In genomic region chr20:62859721-62860120, GRCh38 we compare ENCODE assay signal across 11 cellular contexts. TPM values are rescaled to one million over a fixed set of nuclear protein-coding genes. Genes with fewer than 3 reads are reported as not detected.
DNase-seq lines count a peak whose midpoint lies in the region; ATAC-seq and TF ChIP-seq lines count a peak whose summit lies in the region.
"Had no signal": no experiment of that assay in that cellular context is flagged by ENCODE, and none has a peak within 500 bp of the region (broad histone marks: within the 10 kb centered on the region; RNA-seq: fewer than 3 reads in every experiment).

No MANE protein-coding gene starts in this region.

- H4K20me1 ChIP-seq in hepatocyte (ENCODE audit: insufficient read depth, poor library complexity, severe bottlenecking): peaks cover 3% of the 10 kb centered on the region

- H3K9me2 ChIP-seq in hepatocyte (replicated peaks; ENCODE audit: insufficient read depth): no peaks in the 10 kb centered on the region

- TF ChIP-seq CTCF in activated B cell treated with CpG ODN at 0.5 μM for 24 hours (IDR thresholded peaks at IDR 0.05) (no peak), hepatocyte (IDR thresholded peaks at IDR 0.05; ENCODE audit: poor library complexity) (no peak), type B pancreatic cell (conservative IDR thresholded peaks at IDR 0.05) (no peak), body of pancreas (IDR thresholded peaks at IDR 0.05) (no peak), transverse colon (IDR thresholded peaks at IDR 0.05) (no peak)

- CTCF ChIA-PET in activated B cell treated with CpG ODN at 0.5 μM for 24 hours (lab: Charles Lee): no interaction called here

- whole genome bisulfite sequencing in hepatocyte (ENCODE audit: low lambda C conversion rate, missing lambda C conversion rate): 88% methylated on average over 12 of the region's 12 CpGs
- WGBS in body of pancreas, 2 donors: 70% methylated on average over 12 of the region's 12 CpGs
- WGBS in transverse colon (ENCODE audit: low coverage in 1 of 2), 2 donors: 90 to 93% methylated on average over 6 to 12 of the region's 12 CpGs

- in situ Hi-C loops in transverse colon (cut with MboI; ENCODE audit: low pct_ligation_motif_present in 1 of 4, low pct_unique_long_range_greater_than_20kb in 1 of 4, low sequenced_read_pairs in 3 of 4): no loop called here

- no peak for DNase-seq in activated naive CD4-positive, alpha-beta T cell treated with Interleukin-2 at 50 U/mL for 16 hours
- DNase-seq in activated B cell treated with CpG ODN at 0.5 μM for 24 hours: no peak
- DNase-seq in hepatocyte (ENCODE audit: low spot score): no peak
- DNase-seq in type B pancreatic cell (ENCODE audit: extremely low spot score, unreplicated experiment): no peak
- no peak for DNase-seq in body of pancreas
- DNase-seq in transverse colon: no peak
- no peak for DNase-seq in left cardiac atrium
- DNase-seq: GOT3, kidney, sigmoid colon had no signal

- no peaks in the 10 kb centered on the region for H3K36me3 ChIP-seq in hepatocyte (replicated peaks; ENCODE audit: insufficient read depth, low read depth)
- no peaks in the 10 kb centered on the region for H3K36me3 ChIP-seq in body of pancreas (replicated peaks in 1 of 2; ENCODE audit: insufficient read depth in 1 of 2, low read depth in 2 of 2)
- peaks cover 0 to 8% (median 0%) of the 10 kb centered on the region in 4 donors for H3K36me3 ChIP-seq in transverse colon

- H3K27me3 ChIP-seq in hepatocyte (peaks cover 7% of the 10 kb centered on the region), body of pancreas (no peaks in the 10 kb centered on the region), transverse colon (peaks cover 4% of the 10 kb centered on the region)

- H3K9me3 ChIP-seq in hepatocyte (ENCODE audit: low read depth): no peaks in the 10 kb centered on the region
- no peaks in the 10 kb centered on the region for H3K9me3 ChIP-seq in body of pancreas
- H3K9me3 ChIP-seq in transverse colon: no peaks in the 10 kb centered on the region
- H3K9me3 ChIP-seq: sigmoid colon had no signal

- no peak for TF ChIP-seq EP300 in transverse colon (IDR thresholded peaks at IDR 0.05; ENCODE audit: low read depth)

- H3K27ac ChIP-seq in hepatocyte: no peak overlapping the region
- no peak overlapping the region for H3K27ac ChIP-seq in body of pancreas
- H3K27ac ChIP-seq in transverse colon: no peak overlapping the region
- H3K27ac ChIP-seq: sigmoid colon had no signal

- no peak for TF ChIP-seq POLR2A in body of pancreas (IDR thresholded peaks at IDR 0.05)
- TF ChIP-seq POLR2A in transverse colon (IDR thresholded peaks at IDR 0.05): no peak

- no peak for ATAC-seq in activated B cell treated with CpG ODN at 0.5 μM for 24 hours (ENCODE audit: low read depth)
- ATAC-seq in body of pancreas: no peak
- no peak for ATAC-seq in left cardiac atrium

- POLR2A ChIA-PET in activated B cell treated with CpG ODN at 0.5 μM for 24 hours (lab: Charles Lee): interaction anchor here (1.1 to 2.9 kb wide), 6 partner anchors 21 to 236 kb away, joined by 3 to 11 read pairs (median 4); no protein-coding TSS in a partner anchor

- H3K4me1 Mint-ChIP-seq in activated naive CD4-positive, alpha-beta T cell treated with anti-CD3 and anti-CD28 coated beads, Interleukin-2, amount 50 U/mL, for 24 hours: peaks cover 31% of the 10 kb centered on the region
- H3K4me1 Mint-ChIP-seq in activated B cell treated with CpG ODN at 0.5 μM for 24 hours: peaks cover 41% of the 10 kb centered on the region
- peaks cover 20% of the 10 kb centered on the region for H3K4me1 Mint-ChIP-seq in type B pancreatic cell (ENCODE audit: unreplicated experiment)

- H3K4me3 Mint-ChIP-seq in activated naive CD4-positive, alpha-beta T cell treated with anti-CD3 and anti-CD28 coated beads, Interleukin-2, amount 50 U/mL, for 24 hours: peak overlapping the region; percentile 76
- H3K4me3 Mint-ChIP-seq in activated B cell treated with CpG ODN at 0.5 μM for 24 hours (peak overlapping the region; percentile 81), type B pancreatic cell (peak overlapping the region; percentile 85)

- H3K27me3 Mint-ChIP-seq in activated naive CD4-positive, alpha-beta T cell treated with anti-CD3 and anti-CD28 coated beads, Interleukin-2, amount 50 U/mL, for 24 hours: no peaks in the 10 kb centered on the region
- no peaks in the 10 kb centered on the region for H3K27me3 Mint-ChIP-seq in activated B cell treated with CpG ODN at 0.5 μM for 24 hours
- peaks cover 18% of the 10 kb centered on the region for H3K27me3 Mint-ChIP-seq in type B pancreatic cell

- H3K4me1 ChIP-seq in hepatocyte (ENCODE audit: insufficient read depth): peaks cover 19% of the 10 kb centered on the region
- peaks cover 19% of the 10 kb centered on the region for H3K4me1 ChIP-seq in body of pancreas
- H3K4me1 ChIP-seq in transverse colon: peaks cover 7 to 13% (median 9%) of the 10 kb centered on the region in 4 donors

- peaks cover 10% of the 10 kb centered on the region for H3K36me3 Mint-ChIP-seq in activated naive CD4-positive, alpha-beta T cell treated with anti-CD3 and anti-CD28 coated beads, Interleukin-2, amount 50 U/mL, for 24 hours
- H3K36me3 Mint-ChIP-seq in activated B cell treated with CpG ODN at 0.5 μM for 24 hours (ENCODE audit: low read depth) (peaks cover 35% of the 10 kb centered on the region), type B pancreatic cell (peaks cover 21% of the 10 kb centered on the region)

- no peaks in the 10 kb centered on the region for H3K9me3 Mint-ChIP-seq in activated naive CD4-positive, alpha-beta T cell treated with anti-CD3 and anti-CD28 coated beads, Interleukin-2, amount 50 U/mL, for 24 hours
- no peaks in the 10 kb centered on the region for H3K9me3 Mint-ChIP-seq in activated B cell treated with CpG ODN at 0.5 μM for 24 hours
- no peaks in the 10 kb centered on the region for H3K9me3 Mint-ChIP-seq in type B pancreatic cell

- H3K79me2 ChIP-seq in hepatocyte: peaks cover 25% of the 10 kb centered on the region

- H3K4me3 ChIP-seq in hepatocyte (no peak overlapping the region), body of pancreas (no peak overlapping the region), transverse colon (peak overlapping the region in 1 of 4 donors; percentile 50)

- H3K4me2 ChIP-seq in hepatocyte: peak overlapping the region; percentile 91

- intact Hi-C loops in activated B cell treated with CpG ODN at 0.5 μM for 24 hours (cut with micrococcal nuclease): loop anchor here (2.0 to 5.0 kb wide), 3 partner anchors 27 to 68 kb away; partner anchors contain the start of genes DIDO1 and MRGBP
- intact Hi-C loops in body of pancreas (cut with DNase I): no loop called here
- intact Hi-C loops in transverse colon (cut with DNase I; ENCODE audit: low total_unique reads): no loop called here
- intact Hi-C loops in left cardiac atrium (cut with DNase I): no loop called here

- no peak overlapping the region for H3K27ac Mint-ChIP-seq in activated naive CD4-positive, alpha-beta T cell treated with anti-CD3 and anti-CD28 coated beads, Interleukin-2, amount 50 U/mL, for 24 hours
- peak overlapping the region; percentile 70 for H3K27ac Mint-ChIP-seq in activated B cell treated with CpG ODN at 0.5 μM for 24 hours
- no peak overlapping the region for H3K27ac Mint-ChIP-seq in type B pancreatic cell

- H2AFZ ChIP-seq in hepatocyte: no peak overlapping the region

RNA-seq across cellular contexts. Expression of gene TCFL5, which starts 1.9 kb away (rescaled TPM):
- total RNA-seq in activated B cell treated with CpG ODN at 0.5 μM for 24 hours (54.5 and 55.6 TPM in 2 replicates), hepatocyte (9.1 and 9.5 TPM in 2 replicates), type B pancreatic cell (ENCODE audit: low replicate concordance) (6.1 and 11.8 TPM in 2 replicates), body of pancreas (1 to 10 TPM; 2.0 to 7.5 TPM), transverse colon (10 to 100 TPM in 1 of 4 donors, 1 to 10 TPM in 3; 5.2 to 19.9 (median 5.9) TPM), left cardiac atrium (1 to 10 TPM; 6.4 to 8.4 TPM)
- polyA plus RNA-seq in hepatocyte: 8.5 and 10.5 TPM in 2 replicates

RNA-seq across cellular contexts. Expression of gene COL9A3, which starts 42.9 kb away (rescaled TPM):
- total RNA-seq in activated B cell treated with CpG ODN at 0.5 μM for 24 hours (33.2 and 37.6 TPM in 2 replicates), hepatocyte (22.6 and 23.9 TPM in 2 replicates), type B pancreatic cell (ENCODE audit: low replicate concordance) (8.8 and 21.2 TPM in 2 replicates), body of pancreas (10 to 100 TPM; 25.2 to 69.5 TPM), transverse colon (100 to 1,000 TPM in 1 of 4 donors, 10 to 100 TPM in 1, 1 to 10 TPM in 2; 6.0 to 223 (median 8.0) TPM), left cardiac atrium (1 to 10 TPM; 4.0 to 4.7 TPM)
- polyA plus RNA-seq in hepatocyte: 68.1 and 77.0 TPM in 2 replicates

RNA-seq across cellular contexts. Expression of gene OGFR, which starts 55.1 kb away (rescaled TPM):
- total RNA-seq in activated B cell treated with CpG ODN at 0.5 μM for 24 hours (74.6 and 78.9 TPM in 2 replicates), hepatocyte (43.8 and 47.6 TPM in 2 replicates), type B pancreatic cell (ENCODE audit: low replicate concordance) (42.8 and 49.6 TPM in 2 replicates), body of pancreas (10 to 100 TPM; 46.4 to 47.8 TPM), transverse colon (100 to 1,000 TPM in 1 of 4 donors, 10 to 100 TPM in 3; 55.2 to 137 (median 71.1) TPM), left cardiac atrium (10 to 100 TPM; 23.3 to 23.6 TPM)
- polyA plus RNA-seq in hepatocyte: 76.2 and 80.8 TPM in 2 replicates
